Comparison of ENCODE assay signal across 26 cellular contexts in genomic region chr5:40184-40583, GRCh38. TPM values are rescaled to one million over a fixed set of nuclear protein-coding genes. Genes with fewer than 3 reads are reported as not detected.
"Had no signal": no experiment of that assay in that cellular context is flagged by ENCODE, and none has a peak within 500 bp of the region (broad histone marks: within the 10 kb centered on the region; RNA-seq: fewer than 3 reads in every experiment).

No MANE protein-coding gene starts in this region.

- ATAC-seq: natural killer cell; psoas muscle; right cardiac atrium; right lobe of liver; stimulated activated memory B cell treated with anti-CD40 and anti-IgM and Interleukin-4, amounts not matched to agents 10 μg/mL and 1 μg/mL and 100 μg/mL, for 72 hours; stimulated activated naive CD8-positive, alpha-beta T cell treated with anti-CD3 and anti-CD28 coated beads, Interleukin-15, amount 100 ng/mL, for 72 hours; stimulated activated naive CD8-positive, alpha-beta T cell treated with anti-CD3 and anti-CD28 coated beads, Interleukin-15, Interleukin-2, amounts not matched to agents 100 U/mL and 50 U/mL, for 24 hours; upper lobe of right lung had no signal

- H3K4me2 ChIP-seq: neural progenitor cell had no signal

- H3K4me3 ChIP-seq: neural progenitor cell, ovary, psoas muscle, right lobe of liver, sigmoid colon, suprapubic skin, testis, tibial artery, transverse colon, upper lobe of right lung, uterus had no signal

- H3K27me3 ChIP-seq: ovary, testis, tibial artery had no signal

- H3K4me1 ChIP-seq: neural progenitor cell, parathyroid adenoma, psoas muscle, right lobe of liver, sigmoid colon, suprapubic skin, testis, tibial artery, transverse colon, upper lobe of right lung, uterus had no signal

- H3K9ac ChIP-seq: neural progenitor cell, parathyroid adenoma had no signal

- H3K27ac ChIP-seq: neural progenitor cell, ovary, parathyroid adenoma, psoas muscle, right lobe of liver, sigmoid colon, suprapubic skin, testis, tibial artery, transverse colon, upper lobe of right lung, uterus had no signal

- H3K36me3 ChIP-seq: neural progenitor cell, ovary, right lobe of liver, sigmoid colon, suprapubic skin, tibial artery, transverse colon, upper lobe of right lung, uterus had no signal

- H3K9me3 ChIP-seq: ovary, psoas muscle, right lobe of liver, sigmoid colon, suprapubic skin, testis, tibial artery, transverse colon, upper lobe of right lung, uterus had no signal

- H2AFZ ChIP-seq: neural progenitor cell, parathyroid adenoma had no signal

- H3K79me2 ChIP-seq: parathyroid adenoma had no signal

- DNase-seq: natural killer cell; occipital lobe; ovary; posterior cingulate gyrus; psoas muscle; right cardiac atrium; right lobe of liver; sigmoid colon; small intestine; stimulated activated CD4-positive, alpha-beta T cell treated with anti-CD3 and anti-CD28 coated beads, Interleukin-15, amount 100 ng/mL, for 24 hours; stimulated activated CD4-positive, alpha-beta T cell treated with anti-CD3 and anti-CD28 coated beads, Interleukin-2, amount 100 ng/mL, for 24 hours; stimulated activated CD4-positive, alpha-beta T cell treated with anti-CD3 and anti-CD28 coated beads, Interleukin-2, amount 100 ng/mL, for 48 hours; stimulated activated CD4-positive, alpha-beta T cell treated with anti-CD3 and anti-CD28 coated beads, Interleukin-4, amount 100 ng/mL, for 24 hours; stimulated activated naive CD4-positive, alpha-beta T cell; stimulated activated naive CD8-positive, alpha-beta T cell treated with anti-CD3 and anti-CD28 coated beads, Interleukin-15, amount 100 ng/mL, for 72 hours; stimulated activated naive CD8-positive, alpha-beta T cell treated with anti-CD3 and anti-CD28 coated beads, Interleukin-15, Interleukin-2, amounts not matched to agents 100 U/mL and 50 U/mL, for 24 hours; substantia nigra; testis; tibial artery; transverse colon; upper lobe of right lung; uterus had no signal

RNA-seq across cellular contexts. Expression of gene PLEKHG4B, which starts 51.8 kb away (rescaled TPM):
- total RNA-seq: psoas muscle had no signal
